In genomic region chr1:115643636-115644035, GRCh38 we compare ENCODE assay signal across 13 cellular contexts. TPM values are rescaled to one million over a fixed set of nuclear protein-coding genes. Genes with fewer than 3 reads are reported as not detected.
DNase-seq lines count a peak whose midpoint lies in the region; ATAC-seq, FAIRE-seq and TF ChIP-seq lines count a peak whose summit lies in the region.
"Had no signal": no experiment of that assay in that cellular context is flagged by ENCODE, and none has a peak within 500 bp of the region (broad histone marks: within the 10 kb centered on the region; RNA-seq: fewer than 3 reads in every experiment).

No MANE protein-coding gene starts in this region.

- H3K4me1 ChIP-seq in A549 (peaks cover 21% of the 10 kb centered on the region), Caco-2 (peaks cover 30% of the 10 kb centered on the region)

- H3K4me1 Mint-ChIP-seq in Caco-2 (ENCODE audit: low read depth, unreplicated experiment) (peaks cover 4% of the 10 kb centered on the region), immature natural killer cell (peaks cover 13 to 31% of the 10 kb centered on the region in 2 donors)
- H3K4me1 Mint-ChIP-seq in stimulated activated effector memory CD8-positive, alpha-beta T cell treated with anti-CD3 and anti-CD28 coated beads, Interleukin-12 subunit alpha, Interleukin-12 subunit beta, amount 100 ng/mL, for 72 hours, result peaks cover 7% of the 10 kb centered on the region

- POLR2A ChIA-PET in A549 (lab: Yijun Ruan, JAX) (no interaction called here), Caco-2 (lab: Charles Lee) (no interaction called here)

- H3K27me3 Mint-ChIP-seq in Caco-2 (ENCODE audit: insufficient read depth, unreplicated experiment), result no peaks in the 10 kb centered on the region
- peaks cover 0 to 7% (median 5%) of the 10 kb centered on the region in 3 donors for H3K27me3 Mint-ChIP-seq in immature natural killer cell (ENCODE audit: low read depth in 3 of 3)

- no peak for FAIRE-seq in A549 (lab: Jason Lieb, UNC)
- FAIRE-seq: GM19239 had no signal

- H3K36me3 Mint-ChIP-seq in Caco-2 (ENCODE audit: insufficient read depth, unreplicated experiment) (peaks cover 9% of the 10 kb centered on the region), immature natural killer cell (peaks cover 0 to under 1% (median under 1%) of the 10 kb centered on the region in 3 donors)
- H3K36me3 Mint-ChIP-seq in stimulated activated effector memory CD8-positive, alpha-beta T cell treated with anti-CD3 and anti-CD28 coated beads, Interleukin-12 subunit alpha, Interleukin-12 subunit beta, amount 100 ng/mL, for 72 hours, result no peaks in the 10 kb centered on the region

- H3K4me3 Mint-ChIP-seq in Caco-2 (ENCODE audit: unreplicated experiment), result peak overlapping the region; percentile 92
- peak overlapping the region; percentile 83 to 93 (median 88) for H3K4me3 Mint-ChIP-seq in immature natural killer cell
- H3K4me3 Mint-ChIP-seq in stimulated activated effector memory CD8-positive, alpha-beta T cell treated with anti-CD3 and anti-CD28 coated beads, Interleukin-12 subunit alpha, Interleukin-12 subunit beta, amount 100 ng/mL, for 72 hours, result no peak overlapping the region

- peak overlapping the region; percentile 96 for H3K4me2 ChIP-seq in A549

- H3K27ac Mint-ChIP-seq in Caco-2 (ENCODE audit: unreplicated experiment) (no peak overlapping the region), immature natural killer cell (peak overlapping the region; percentile 86 to 97 (median 92))
- H3K27ac Mint-ChIP-seq in stimulated activated effector memory CD8-positive, alpha-beta T cell treated with anti-CD3 and anti-CD28 coated beads, Interleukin-12 subunit alpha, Interleukin-12 subunit beta, amount 100 ng/mL, for 72 hours, result no peak overlapping the region

- no peaks in the 10 kb centered on the region for H3K27me3 ChIP-seq in Caco-2 (replicated peaks; ENCODE audit: control insufficient read depth, insufficient read depth, low read length)
- H3K27me3 ChIP-seq: uterus had no signal

- no peak overlapping the region for H3K27ac ChIP-seq in A549
- H3K27ac ChIP-seq in SK-N-MC, result no peak overlapping the region

- no peak for TF ChIP-seq RAD21 in A549 (conservative IDR thresholded peaks at IDR 0.05 in 1 of 2, IDR thresholded peaks at IDR 0.05 in 1 of 2)

- no peak for TF ChIP-seq EP300 in A549 (IDR thresholded peaks at IDR 0.05)

- no peaks in the 10 kb centered on the region for H3K36me3 ChIP-seq in Caco-2 (ENCODE audit: control insufficient read depth, insufficient read depth, low read length)
- H3K36me3 ChIP-seq in SK-N-MC (ENCODE audit: insufficient read depth, low read length), result no peaks in the 10 kb centered on the region
- H3K36me3 ChIP-seq: uterus had no signal

- no peak overlapping the region for H3K9ac ChIP-seq in SK-N-MC (ENCODE audit: insufficient read length)

- TF ChIP-seq CTCF in A549 (IDR thresholded peaks at IDR 0.05) (no peak), Caco-2 (IDR thresholded peaks at IDR 0.05; ENCODE audit: insufficient read depth in 1 of 2, low read depth in 1 of 2, low read length in 1 of 2, severe bottlenecking in 1 of 2, unreplicated experiment in 1 of 2) (no peak)

- TF ChIP-seq POLR2A in A549 (IDR thresholded peaks at IDR 0.05; ENCODE audit: low read length), result no peak

- H3K9me3 ChIP-seq in A549 (peaks cover 3% of the 10 kb centered on the region; the same call in 2 of the 3 replicates), Caco-2 (no peaks in the 10 kb centered on the region), SK-N-MC (ENCODE audit: low read depth, low read length) (no peaks in the 10 kb centered on the region; the same call in 1 of the 2 replicates)
- H3K9me3 ChIP-seq: uterus had no signal

- intact Hi-C loops in Caco-2 (cut with micrococcal nuclease; ENCODE audit: unreplicated experiment) (loop anchor here (1.0 to 2.0 kb wide), 2 partner anchors 35 to 121 kb away; no protein-coding TSS in a partner anchor), sciatic nerve (cut with DNase I) (no loop called here)

- ATAC-seq in A549 (no peak), sciatic nerve (no peak)
- no peak for ATAC-seq in stimulated activated effector memory CD8-positive, alpha-beta T cell treated with anti-CD3 and anti-CD28 coated beads, Interleukin-12 subunit alpha, Interleukin-12 subunit beta, amount 100 ng/mL, for 72 hours
- ATAC-seq: activated CD4-positive, CD25-positive, alpha-beta regulatory T cell treated with anti-CD3 and anti-CD28 coated beads, Interleukin-2, amount 50 U/mL, for 24 hours had no signal

- H3K9me3 Mint-ChIP-seq in Caco-2 (ENCODE audit: unreplicated experiment) (no peaks in the 10 kb centered on the region), immature natural killer cell (peaks cover 0 to 10% (median 2%) of the 10 kb centered on the region in 6 donors)
- H3K9me3 Mint-ChIP-seq in stimulated activated effector memory CD8-positive, alpha-beta T cell treated with anti-CD3 and anti-CD28 coated beads, Interleukin-12 subunit alpha, Interleukin-12 subunit beta, amount 100 ng/mL, for 72 hours, result peaks cover 4% of the 10 kb centered on the region

- WGBS in A549 (ENCODE audit: missing lambda C conversion rate), result 94% methylated on average over 1 of the region's 1 CpG

- CTCF ChIA-PET in A549 (lab: Yijun Ruan, JAX), result interaction anchor here (1.0 to 2.6 kb wide), 5 partner anchors 19 to 496 kb away, joined by 3 to 10 read pairs (median 4); no protein-coding TSS in a partner anchor
- CTCF ChIA-PET in Caco-2 (lab: Charles Lee), result interaction anchor here (1.9 kb wide), 1 partner anchor 35 kb away, joined by 12 read pairs; no protein-coding TSS in a partner anchor

- no peak overlapping the region; the same call in 2 of the 3 replicates for H3K4me3 ChIP-seq in A549
- no peak overlapping the region; the same call in 1 of the 2 replicates for H3K4me3 ChIP-seq in Caco-2 (ENCODE audit: low read depth, low read length)
- H3K4me3 ChIP-seq in SK-N-MC, result peak overlapping the region; percentile 89

- DNase-seq in A549 (ENCODE audit: low read depth in 1 of 2, low spot score in 1 of 2) (no peak), Caco-2 (no peak), SK-N-MC (ENCODE audit: low read depth, low spot score) (no peak), immature natural killer cell (no peak), NCI-H2196 (lab: John Stamatoyannopoulos, UW; ENCODE audit: unreplicated experiment) (no peak), sciatic nerve (ENCODE audit: low spot score) (no peak)
- no peak for DNase-seq in stimulated activated effector memory CD8-positive, alpha-beta T cell treated with anti-CD3 and anti-CD28 coated beads, Interleukin-12 subunit alpha, Interleukin-12 subunit beta, amount 100 ng/mL, for 72 hours (ENCODE audit: low spot score in 2 of 2)
- DNase-seq in activated CD4-positive, alpha-beta T cell treated with anti-CD3 and anti-CD28 coated beads for 4 hours, result no peak
- DNase-seq: head of caudate nucleus, NCI-H345, uterus had no signal

- no TSS peak for BruUV-seq in Caco-2 (replicated peaks; lab: Mats Ljungman, UMichigan)

TF ChIP-seq in A549, 52 proteins besides CTCF, POLR2A, EP300 and RAD21:
- TF ChIP-seq EHMT2 (IDR thresholded peaks at IDR 0.05; ENCODE audit: low read depth) (no peak), HOXA7 (CRISPR knock-in tag; IDR thresholded peaks at IDR 0.05) (no peak), SMC3 (IDR thresholded peaks at IDR 0.05) (no peak), PBX3 (IDR thresholded peaks at IDR 0.05) (no peak), SREBF2 (IDR thresholded peaks at IDR 0.05) (no peak), CBX8 (IDR thresholded peaks at IDR 0.05) (no peak), E2F6 (IDR thresholded peaks at IDR 0.05; ENCODE audit: borderline replicate concordance, low read depth) (no peak), HES2 (IDR thresholded peaks at IDR 0.05) (no peak), CHD2 (IDR thresholded peaks at IDR 0.05; ENCODE audit: low read length, partially characterized antibody) (no peak), NPAS2 (CRISPR knock-in tag; IDR thresholded peaks at IDR 0.05; ENCODE audit: borderline replicate concordance) (no peak)

RNA-seq across cellular contexts. Expression of gene VANGL1, which starts 1.9 kb away (rescaled TPM):
- 11.5 and 15.1 TPM in 2 replicates for polyA plus RNA-seq in A549 (2011; rRNA removed)
- polyA plus RNA-seq in A549 (2012; cell fraction: cytosol; rRNA removed), result 6.9 and 9.6 TPM in 2 replicates
- polyA plus RNA-seq in A549 (2012; cell fraction: nucleus; rRNA removed), result 7.2 and 8.0 TPM in 2 replicates
- 9.5 to 11.0 TPM (median 10.7 TPM) in 3 replicates for polyA plus RNA-seq in A549 (2017; fragmentation: RNase III; extraction: RNeasy Plus Mini Kit Qiagen cat#74134 plus additional on column Dnase treatment)
- 16.5 and 23.8 TPM in 2 replicates for polyA minus RNA-seq in A549 (2011; rRNA and poly(A)+ RNA removed)
- 11.3 and 13.6 TPM in 2 replicates for total RNA-seq in Caco-2 (2022)
- polyA plus RNA-seq in immature natural killer cell, result 10 to 100 TPM; 12.5 to 19.3 (median 14.9) TPM
- total RNA-seq in sciatic nerve, result 9.5 TPM

Comparison
In these comparisons a context has a peak if more than half of its experiments do, and no peak if none do; other contexts are left out.
1. H3K27ac Mint-ChIP-seq: peak in immature natural killer cell (6 of 6); none in Caco-2 (single experiment) and stimulated activated effector memory CD8-positive, alpha-beta T cell treated with anti-CD3 and anti-CD28 coated beads, Interleukin-12 subunit alpha, Interleukin-12 subunit beta, amount 100 ng/mL, for 72 hours (single experiment).